Comparison of ENCODE assay signal across 19 cellular contexts in the genomic region with DNA sequence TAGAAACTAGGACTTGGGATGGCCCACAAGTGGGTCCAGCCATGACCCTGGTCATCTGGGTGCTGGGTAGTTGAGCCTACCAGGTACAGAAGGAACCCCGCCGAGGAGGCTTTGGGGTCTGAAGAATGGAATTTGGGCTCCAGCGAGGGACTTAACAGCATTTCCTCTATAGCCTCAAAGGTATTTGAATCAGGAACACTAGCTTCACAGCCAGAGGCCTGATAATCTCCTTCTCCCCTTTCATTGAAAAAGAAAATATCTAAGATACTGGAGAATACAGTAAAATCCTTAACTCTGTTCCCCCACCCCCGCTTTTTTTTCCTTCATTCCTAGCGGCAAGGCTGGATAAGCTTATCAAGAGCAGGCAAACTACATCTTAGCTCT. TPM values are rescaled to one million over a fixed set of nuclear protein-coding genes. Genes with fewer than 3 reads are reported as not detected.
A peak's percentile ranks its signal among the peaks of the same experiment; 100 is the strongest.
DNase-seq lines count a peak whose midpoint lies in the region; ATAC-seq and TF ChIP-seq lines count a peak whose summit lies in the region.
"Had no signal": no experiment of that assay in that cellular context is flagged by ENCODE, and none has a peak within 500 bp of the region (broad histone marks: within the 10 kb centered on the region; RNA-seq: fewer than 3 reads in every experiment).

No MANE protein-coding gene starts in this region.

- H3K27ac ChIP-seq in GM23248 (0 out of 2 replicates have a peak overlapping the region, but pooled peaks have one; percentile 14), iPS-20b (ENCODE audit: low read length) (no peak overlapping the region), smooth muscle cell (ENCODE audit: low read depth) (no peak overlapping the region)
- H3K27ac ChIP-seq: BLaER1 treated with 17β-estradiol and CSF1 and Interleukin-3, amounts not matched to agents 10 nM and 100 nM had no signal

- ATAC-seq in HG02973 (IDR thresholded peaks at IDR 0.05; ENCODE audit: unreplicated experiment), result no peak
- no peak for ATAC-seq in HG03039 (IDR thresholded peaks at IDR 0.05; ENCODE audit: unreplicated experiment)
- ATAC-seq: activated CD8-positive, alpha-beta T cell treated with anti-CD3 and anti-CD28 coated beads for 36 hours; stimulated activated naive CD8-positive, alpha-beta T cell treated with anti-CD3 and anti-CD28 coated beads, Interleukin-15, amount 100 ng/mL, for 72 hours; T-helper 17 cell had no signal

- H4K20me1 ChIP-seq in GM23248 (ENCODE audit: insufficient read depth) (no peaks in the 10 kb centered on the region), smooth muscle cell (ENCODE audit: low read depth) (peaks cover 98% of the 10 kb centered on the region)

- H3K9me3 ChIP-seq in GM23248 (ENCODE audit: low read depth) (no peaks in the 10 kb centered on the region), adipocyte (ENCODE audit: control insufficient read depth, low read length) (no peaks in the 10 kb centered on the region), iPS-20b (ENCODE audit: insufficient read depth, low read depth, low read length) (no peaks in the 10 kb centered on the region), smooth muscle cell (replicated peaks; ENCODE audit: low read depth) (no peaks in the 10 kb centered on the region)
- H3K9me3 ChIP-seq: Caco-2, SK-N-SH had no signal

- H3K4me2 ChIP-seq in GM23248 (ENCODE audit: unreplicated experiment) (peak overlapping the region; percentile 8), smooth muscle cell (peak overlapping the region; percentile 20)
- H3K4me2 ChIP-seq: SK-N-SH had no signal

- no peaks in the 10 kb centered on the region for H3K36me3 ChIP-seq in GM23248 (ENCODE audit: low read depth)
- no peaks in the 10 kb centered on the region for H3K36me3 ChIP-seq in adipocyte (ENCODE audit: control insufficient read depth, insufficient read depth, low read length, severe bottlenecking)
- H3K36me3 ChIP-seq in iPS-20b (ENCODE audit: insufficient read depth, low read depth, low read length), result no peaks in the 10 kb centered on the region
- no peaks in the 10 kb centered on the region for H3K36me3 ChIP-seq in smooth muscle cell (ENCODE audit: low read depth)

- H3K79me2 ChIP-seq in GM23248 (ENCODE audit: insufficient read depth) (peaks cover 100% of the 10 kb centered on the region), smooth muscle cell (ENCODE audit: low read depth) (no peaks in the 10 kb centered on the region)

- in situ Hi-C loops in GM23248 (cut with MboI), result loop anchor here (5.0 kb wide), 1 partner anchor 56 kb away; no protein-coding TSS in a partner anchor

- no peak for TF ChIP-seq CTCF in smooth muscle cell (IDR thresholded peaks at IDR 0.05; ENCODE audit: borderline replicate concordance, insufficient read depth, poor library complexity, severe bottlenecking)

- H3K4me1 ChIP-seq in GM23248 (ENCODE audit: insufficient read depth) (peaks cover 19% of the 10 kb centered on the region), adipocyte (ENCODE audit: control insufficient read depth, insufficient read depth, low read length) (peaks cover 26% of the 10 kb centered on the region), iPS-20b (ENCODE audit: insufficient read depth, low read length) (peaks cover 23% of the 10 kb centered on the region; the same call in 1 of the 2 replicates), smooth muscle cell (ENCODE audit: low read depth) (peaks cover 16% of the 10 kb centered on the region)

- H3K27me3 ChIP-seq in GM23248 (replicated peaks; ENCODE audit: insufficient read depth) (no peaks in the 10 kb centered on the region), adipocyte (replicated peaks; ENCODE audit: control insufficient read depth, insufficient read depth, low read length) (no peaks in the 10 kb centered on the region), iPS-20b (ENCODE audit: insufficient read depth, low read length) (no peaks in the 10 kb centered on the region), smooth muscle cell (ENCODE audit: low read depth) (no peaks in the 10 kb centered on the region)
- H3K27me3 ChIP-seq: BLaER1 treated with 17β-estradiol and CSF1 and Interleukin-3, amounts not matched to agents 10 nM and 100 nM had no signal

- H3F3A ChIP-seq in GM23248 (ENCODE audit: insufficient read depth) (peaks cover 3% of the 10 kb centered on the region), smooth muscle cell (ENCODE audit: low read depth) (peaks cover 5% of the 10 kb centered on the region)

- H3K9me2 ChIP-seq in GM23248 (ENCODE audit: insufficient read depth), result no peaks in the 10 kb centered on the region
- H3K9me2 ChIP-seq: SK-N-SH had no signal

- no peak overlapping the region for H3K9ac ChIP-seq in GM23248
- H3K9ac ChIP-seq in adipocyte (ENCODE audit: low read length), result no peak overlapping the region
- no peak overlapping the region for H3K9ac ChIP-seq in iPS-20b (ENCODE audit: low read depth, low read length)
- no peak overlapping the region for H3K9ac ChIP-seq in smooth muscle cell (ENCODE audit: low read depth)
- H3K9ac ChIP-seq: BLaER1 treated with 17β-estradiol and CSF1 and Interleukin-3, amounts not matched to agents 10 nM and 100 nM; SK-N-SH had no signal

- H2AFZ ChIP-seq in GM23248, result 0 out of 2 replicates have a peak overlapping the region, but pooled peaks have one; percentile 10
- no peak overlapping the region for H2AFZ ChIP-seq in smooth muscle cell (ENCODE audit: low read depth)

- DNase-seq in GM23248 (no peak), adipocyte (ENCODE audit: low read depth) (no peak), smooth muscle cell (lab: John Stamatoyannopoulos, UW; ENCODE audit: unreplicated experiment) (no peak), NCI-H2081 treated with DMSO at 0.1 percent for 48 hours (lab: John Stamatoyannopoulos, UW) (no peak), activated gamma-delta T cell treated with Interleukin-2 at 50 U/mL for 16 hours (no peak)
- DNase-seq: activated CD8-positive, alpha-beta T cell treated with anti-CD3 and anti-CD28 coated beads for 36 hours; activated naive CD8-positive, alpha-beta T cell treated with anti-CD3 and anti-CD28 coated beads for 36 hours; Caco-2; cerebellar nuclear complex; DMS79 treated with DMSO at 0.1 percent for 48 hours; NCI-H1436; NCI-H446; SK-N-SH; stimulated activated naive CD8-positive, alpha-beta T cell treated with anti-CD3 and anti-CD28 coated beads, Interleukin-15, amount 100 ng/mL, for 72 hours; T-helper 17 cell had no signal

- H3K4me3 ChIP-seq in GM23248 (no peak overlapping the region), adipocyte (ENCODE audit: low read length) (peak overlapping the region; percentile 57), iPS-20b (ENCODE audit: low read length) (peak overlapping the region; percentile 27; the same call in 1 of the 2 replicates), smooth muscle cell (no peak overlapping the region)
- H3K4me3 ChIP-seq: BLaER1 treated with 17β-estradiol and CSF1 and Interleukin-3, amounts not matched to agents 10 nM and 100 nM had no signal

- WGBS in GM23248 (ENCODE audit: low coverage in 1 of 2, low lambda C conversion rate in 2 of 2, missing lambda C conversion rate in 2 of 2), 2 experiments, result 58 to 65% methylated on average over 5 of the region's 5 CpGs
- WGBS in smooth muscle cell (ENCODE audit: low lambda C conversion rate), result 54% methylated on average over 5 of the region's 5 CpGs

RNA-seq across cellular contexts. Expression of a gene that starts 37.2 kb away (rescaled TPM):
- 26.3 and 26.8 TPM in 2 replicates for total RNA-seq in GM23248 (2014; rRNA removed; shearing (Covaris generic))
- polyA plus RNA-seq in GM23248 (2016; fragmentation: Nextera tagmentation; extraction: Ambion mirVana) (4.1 and 4.5 TPM in 2 replicates), smooth muscle cell (8.2 and 9.5 TPM in 2 replicates)
- 19.9 and 22.4 TPM in 2 replicates for total RNA-seq in smooth muscle cell

Comparison
In these comparisons a context has a peak if more than half of its experiments do, and no peak if none do; other contexts are left out.
1. H3K4me3 ChIP-seq: peak in adipocyte (single experiment) and iPS-20b (single experiment); none in GM23248 (single experiment) and smooth muscle cell (single experiment).